Comparison of ENCODE assay signal across 1 cellular context in genomic region chr2:240565267-240566202, GRCh38.
A peak's percentile ranks its signal among the peaks of the same experiment; 100 is the strongest.
TF ChIP-seq lines count a peak whose summit lies in the region.

No MANE protein-coding gene starts in this region.

TF ChIP-seq in HepG2, 621 proteins besides CTCF, POLR2A, EP300 and RAD21 (continued from another document and continues in another):
- TF ChIP-seq ZNF276 (CRISPR knock-in tag; IDR thresholded peaks at IDR 0.05; ENCODE audit: low read depth): peak; percentile 84; the same call in 1 of the 2 replicates
- no peak for TF ChIP-seq MTA3 (CRISPR knock-in tag; IDR thresholded peaks at IDR 0.05)
- TF ChIP-seq ATF7 (IDR thresholded peaks at IDR 0.05): no peak
- peak; percentile 41; the same call in 1 of the 2 replicates for TF ChIP-seq ATF7 (CRISPR knock-in tag; IDR thresholded peaks at IDR 0.05)
- TF ChIP-seq ZNF569 (CRISPR knock-in tag; IDR thresholded peaks at IDR 0.05; ENCODE audit: borderline replicate concordance): no peak
- 0 out of 2 replicates have a peak, but pooled peaks have one; percentile 71 for TF ChIP-seq MAF1 (CRISPR knock-in tag; IDR thresholded peaks at IDR 0.05; ENCODE audit: borderline replicate concordance)
- peak; percentile 41; the same call in 1 of the 2 replicates for TF ChIP-seq ZNF44 (CRISPR knock-in tag; IDR thresholded peaks at IDR 0.05)
- no peak for TF ChIP-seq ZNF672 (CRISPR knock-in tag; IDR thresholded peaks at IDR 0.05)
- TF ChIP-seq BHLHE40 (IDR thresholded peaks at IDR 0.05; ENCODE audit: low read length): no peak
- 0 out of 2 replicates have a peak, but pooled peaks have one; percentile 5 for TF ChIP-seq NFYB (CRISPR knock-in tag; IDR thresholded peaks at IDR 0.05)
- TF ChIP-seq AKAP8 (CRISPR knock-in tag; IDR thresholded peaks at IDR 0.05): peak; percentile 81; the same call in 1 of the 2 replicates
- TF ChIP-seq EED (CRISPR knock-in tag; IDR thresholded peaks at IDR 0.05): peak; percentile 83; the same call in 1 of the 2 replicates
- peak; percentile 48; the same call in 1 of the 2 replicates for TF ChIP-seq TFAP4 (IDR thresholded peaks at IDR 0.05; ENCODE audit: borderline replicate concordance, low read depth)
- peak; percentile 61; the same call in 1 of the 2 replicates for TF ChIP-seq ZGPAT (CRISPR knock-in tag; IDR thresholded peaks at IDR 0.05)
- TF ChIP-seq ZMAT3 (CRISPR knock-in tag; conservative IDR thresholded peaks at IDR 0.05): peak; percentile 69; the same call in 1 of the 2 replicates
- TF ChIP-seq SIX1 (CRISPR knock-in tag; IDR thresholded peaks at IDR 0.05; ENCODE audit: borderline replicate concordance): peak; percentile 14; the same call in 1 of the 2 replicates
- TF ChIP-seq HDAC2 (CRISPR knock-in tag; IDR thresholded peaks at IDR 0.05): peak; percentile 74; the same call in 1 of the 2 replicates
- no peak for TF ChIP-seq GABPA (IDR thresholded peaks at IDR 0.05; ENCODE audit: low read depth, low read length)
- TF ChIP-seq GABPA (CRISPR knock-in tag; IDR thresholded peaks at IDR 0.05; ENCODE audit: low read depth): peak; percentile 79
- 0 out of 2 replicates have a peak, but pooled peaks have one; percentile 20 for TF ChIP-seq SRY (CRISPR knock-in tag; IDR thresholded peaks at IDR 0.05)
- peak; percentile 62 for TF ChIP-seq POLR2AphosphoS5 (IDR thresholded peaks at IDR 0.05; ENCODE audit: low read depth, low read length)
- peak; percentile 61; the same call in 1 of the 3 replicates for TF ChIP-seq MXI1 (IDR thresholded peaks at IDR 0.05; ENCODE audit: borderline replicate concordance, low read depth, low read length)
- peak; percentile 50; the same call in 1 of the 2 replicates for TF ChIP-seq ZNF652 (CRISPR knock-in tag; IDR thresholded peaks at IDR 0.05; ENCODE audit: borderline replicate concordance, low read depth)
- TF ChIP-seq HCFC1 (IDR thresholded peaks at IDR 0.05; ENCODE audit: low read depth, low read length): peak; percentile 13; the same call in 1 of the 2 replicates
- TF ChIP-seq HDAC1 (CRISPR knock-in tag; IDR thresholded peaks at IDR 0.05): peak; percentile 45
- no peak for TF ChIP-seq THAP8 (CRISPR knock-in tag; IDR thresholded peaks at IDR 0.05; ENCODE audit: borderline replicate concordance)
- TF ChIP-seq TSC22D2 (CRISPR knock-in tag; IDR thresholded peaks at IDR 0.05; ENCODE audit: borderline replicate concordance): peak; percentile 80; the same call in 1 of the 2 replicates
- TF ChIP-seq ZBTB7B (CRISPR knock-in tag; IDR thresholded peaks at IDR 0.05): peak; percentile 71; the same call in 1 of the 2 replicates
- TF ChIP-seq ZNF766 (CRISPR knock-in tag; IDR thresholded peaks at IDR 0.05; ENCODE audit: borderline replicate concordance): 0 out of 2 replicates have a peak, but pooled peaks have one; percentile 31
- peak; percentile 76 for TF ChIP-seq UBTF (CRISPR knock-in tag; IDR thresholded peaks at IDR 0.05)
- peak; percentile 13; the same call in 1 of the 2 replicates for TF ChIP-seq KLF6 (CRISPR knock-in tag; IDR thresholded peaks at IDR 0.05)
- TF ChIP-seq SOX13 (IDR thresholded peaks at IDR 0.05): no peak
- peak in 1 of 2 experiments; percentile 46; a peak in 3 of 4 replicates for TF ChIP-seq SOX13 (CRISPR knock-in tag; conservative IDR thresholded peaks at IDR 0.05 in 1 of 2, IDR thresholded peaks at IDR 0.05 in 1 of 2)
- 0 out of 2 replicates have a peak, but pooled peaks have one; percentile 29 for TF ChIP-seq SP5 (CRISPR knock-in tag; IDR thresholded peaks at IDR 0.05; ENCODE audit: borderline replicate concordance, low read depth)
- peak; percentile 86 for TF ChIP-seq JUN (CRISPR knock-in tag; IDR thresholded peaks at IDR 0.05)
- TF ChIP-seq POGZ (CRISPR knock-in tag; IDR thresholded peaks at IDR 0.05): 0 out of 2 replicates have a peak, but pooled peaks have one; percentile 18
- peak; percentile 49; the same call in 1 of the 2 replicates for TF ChIP-seq ARID2 (CRISPR knock-in tag; IDR thresholded peaks at IDR 0.05; ENCODE audit: borderline replicate concordance)
- peak; percentile 29; the same call in 1 of the 2 replicates for TF ChIP-seq CBX5 (CRISPR knock-in tag; IDR thresholded peaks at IDR 0.05; ENCODE audit: borderline replicate concordance)
- TF ChIP-seq KDM5B (CRISPR knock-in tag; IDR thresholded peaks at IDR 0.05; ENCODE audit: borderline replicate concordance): peak; percentile 80
- peak; percentile 97 for TF ChIP-seq ELF1 (CRISPR knock-in tag; IDR thresholded peaks at IDR 0.05)
- TF ChIP-seq BRCA1 (CRISPR knock-in tag; IDR thresholded peaks at IDR 0.05): 0 out of 2 replicates have a peak, but pooled peaks have one; percentile 82
- 0 out of 2 replicates have a peak, but pooled peaks have one; percentile 40 for TF ChIP-seq ZNF546 (CRISPR knock-in tag; conservative IDR thresholded peaks at IDR 0.05)
- TF ChIP-seq ATF4 (CRISPR knock-in tag; IDR thresholded peaks at IDR 0.05): peak in 1 of 2 experiments; percentile 97; a peak in 2 of 4 replicates
- peak; percentile 39; the same call in 1 of the 2 replicates for TF ChIP-seq PAXIP1 (CRISPR knock-in tag; conservative IDR thresholded peaks at IDR 0.05)
- TF ChIP-seq ZNF605 (CRISPR knock-in tag; IDR thresholded peaks at IDR 0.05): peak; percentile 43
- peak; percentile 51; the same call in 1 of the 2 replicates for TF ChIP-seq MTF2 (CRISPR knock-in tag; IDR thresholded peaks at IDR 0.05; ENCODE audit: borderline replicate concordance)
- peak; percentile 12; the same call in 1 of the 2 replicates for TF ChIP-seq BRF2 (CRISPR knock-in tag; IDR thresholded peaks at IDR 0.05)
- peak; percentile 30; the same call in 1 of the 2 replicates for TF ChIP-seq TGIF2 (CRISPR knock-in tag; IDR thresholded peaks at IDR 0.05)
- TF ChIP-seq CENPT (CRISPR knock-in tag; IDR thresholded peaks at IDR 0.05; ENCODE audit: low read depth): 0 out of 2 replicates have a peak, but pooled peaks have one; percentile 32
- TF ChIP-seq NFKB2 (CRISPR knock-in tag; IDR thresholded peaks at IDR 0.05; ENCODE audit: borderline replicate concordance): peak; percentile 52; the same call in 1 of the 2 replicates
